8 cellular contexts compared by ENCODE assay signal in the genomic region with DNA sequence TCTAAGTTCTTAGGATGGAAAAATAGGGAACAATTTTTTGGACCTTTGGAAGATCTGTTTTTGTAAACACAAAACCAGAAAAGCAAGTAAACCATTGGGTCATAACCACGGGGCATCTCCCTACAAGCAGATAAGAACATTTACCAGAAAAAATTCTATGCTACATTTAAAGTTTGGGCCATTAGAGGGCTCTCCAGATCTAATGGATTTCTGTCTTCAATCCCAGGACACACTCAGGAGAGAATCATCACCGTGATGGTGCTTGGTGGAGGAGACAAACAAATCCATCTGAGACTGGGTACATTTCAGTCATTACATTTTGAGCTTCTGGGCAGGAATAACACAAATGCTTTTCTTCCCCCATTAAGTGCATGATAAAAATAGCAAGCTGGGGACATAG.
DNase-seq lines count a peak whose midpoint lies in the region; ATAC-seq and TF ChIP-seq lines count a peak whose summit lies in the region.

No MANE protein-coding gene starts in this region.

- CTCF ChIA-PET in HCT116 (lab: Charles Lee) = no interaction called here
- CTCF ChIA-PET in activated CD4-positive, alpha-beta memory T cell treated with anti-CD3 and anti-CD28 coated beads, Interleukin-2, amount 10 ng/mL, durations not matched to agents 7 days and 5 days (lab: Charles Lee) = interaction anchor here (1.0 kb wide), 1 partner anchor 208 kb away, joined by 3 read pairs; no protein-coding TSS in a partner anchor

- peaks cover 6% of the 10 kb centered on the region for H3K27me3 Mint-ChIP-seq in activated CD4-positive, alpha-beta memory T cell treated with anti-CD3 and anti-CD28 coated beads, Interleukin-2, amount 10 ng/mL, durations not matched to agents 7 days and 5 days

- H3K79me2 ChIP-seq in HCT116 (ENCODE audit: insufficient read depth, low read length) = no peaks in the 10 kb centered on the region

- peak; percentile 45 for TF ChIP-seq RAD21 in HCT116 (IDR thresholded peaks at IDR 0.05; ENCODE audit: low read depth)

- no TSS peak for BruUV-seq in HCT116 (replicated peaks; lab: Mats Ljungman, UMichigan)

- no peak overlapping the region for H3K4me3 Mint-ChIP-seq in activated CD4-positive, alpha-beta memory T cell treated with anti-CD3 and anti-CD28 coated beads, Interleukin-2, amount 10 ng/mL, durations not matched to agents 7 days and 5 days

- H3K27me3 ChIP-seq in HCT116 (ENCODE audit: insufficient read depth, low read length) = peaks cover 49% of the 10 kb centered on the region; the same call in 1 of the 2 replicates
- H3K27me3 ChIP-seq in right cardiac atrium (ENCODE audit: control insufficient read depth, insufficient read depth) = no peaks in the 10 kb centered on the region
- H3K27me3 ChIP-seq in psoas muscle (ENCODE audit: insufficient read depth in 3 of 3, low read length in 2 of 3) = no peaks in the 10 kb centered on the region

- no peaks in the 10 kb centered on the region for H3K9me2 ChIP-seq in HCT116 (ENCODE audit: insufficient read depth)

- no peak overlapping the region for H3K9ac ChIP-seq in HCT116 (ENCODE audit: low read length)

- H4K20me1 ChIP-seq in HCT116 (ENCODE audit: insufficient read depth) = no peaks in the 10 kb centered on the region

- in situ Hi-C loops in SK-MEL-5 (cut with HindIII; ENCODE audit: low pct_unique_long_range_greater_than_20kb, low sequenced_read_pairs) = no loop called here

- no peak for TF ChIP-seq POLR2A in HCT116 (IDR thresholded peaks at IDR 0.05; ENCODE audit: borderline replicate concordance, extremely low read depth, insufficient read depth, insufficient read length)

- H3K4me1 ChIP-seq in HCT116 (ENCODE audit: control insufficient read depth in 1 of 2, insufficient read depth in 2 of 2, low read length in 2 of 2) (no peaks in the 10 kb centered on the region), right cardiac atrium (ENCODE audit: control insufficient read depth, insufficient read depth, low read length) (no peaks in the 10 kb centered on the region), psoas muscle (no peaks in the 10 kb centered on the region)

- no peaks in the 10 kb centered on the region for H3K4me1 Mint-ChIP-seq in activated CD4-positive, alpha-beta memory T cell treated with anti-CD3 and anti-CD28 coated beads, Interleukin-2, amount 10 ng/mL, durations not matched to agents 7 days and 5 days

- no peak overlapping the region for H3K27ac ChIP-seq in HCT116 (ENCODE audit: low read depth, low read length)
- H3K27ac ChIP-seq in right cardiac atrium (ENCODE audit: low read length) = no peak overlapping the region
- H3K27ac ChIP-seq in psoas muscle = no peak overlapping the region

- no peak overlapping the region for H3K4me2 ChIP-seq in HCT116 (ENCODE audit: low read length)

- RAD21 ChIA-PET in HCT116 (lab: Charles Lee; ENCODE audit: low non-redundant PET in 1 of 2, low total read pairs in 2 of 2, uncharacterized antibody in 2 of 2, unreplicated experiment in 2 of 2) = no interaction called here

- H3K27ac Mint-ChIP-seq in activated CD4-positive, alpha-beta memory T cell treated with anti-CD3 and anti-CD28 coated beads, Interleukin-2, amount 10 ng/mL, durations not matched to agents 7 days and 5 days = no peak overlapping the region

- ATAC-seq in HCT116 = peak; percentile 71
- ATAC-seq in right cardiac atrium = peak; percentile 51 to 66
- no peak for ATAC-seq in HG02970 (IDR thresholded peaks at IDR 0.05; ENCODE audit: low FRiP score, unreplicated experiment)
- no peak for ATAC-seq in psoas muscle

- POLR2A ChIA-PET in HCT116 (lab: Charles Lee) = no interaction called here
- POLR2A ChIA-PET in activated CD4-positive, alpha-beta memory T cell treated with anti-CD3 and anti-CD28 coated beads, Interleukin-2, amount 10 ng/mL, durations not matched to agents 7 days and 5 days (lab: Charles Lee) = no interaction called here

- no peaks in the 10 kb centered on the region for H3K36me3 Mint-ChIP-seq in activated CD4-positive, alpha-beta memory T cell treated with anti-CD3 and anti-CD28 coated beads, Interleukin-2, amount 10 ng/mL, durations not matched to agents 7 days and 5 days (ENCODE audit: low read depth)

- TF ChIP-seq CTCF in HCT116 (IDR thresholded peaks at IDR 0.05 in 2 of 3, conservative IDR thresholded peaks at IDR 0.05 in 1 of 3; ENCODE audit: borderline replicate concordance in 1 of 3, insufficient read depth in 1 of 3, low read depth in 2 of 3, low read length in 2 of 3) (peak; percentile 8 to 26 (median 25); a peak in 3 of 6 replicates), psoas muscle (IDR thresholded peaks at IDR 0.05) (no peak)

- H3K9me3 ChIP-seq in HCT116 (ENCODE audit: control insufficient read depth in 1 of 2, insufficient read depth in 1 of 2, low read depth in 1 of 2, low read length in 2 of 2) (no peaks in the 10 kb centered on the region), right cardiac atrium (ENCODE audit: control insufficient read depth, low read length) (no peaks in the 10 kb centered on the region), psoas muscle (no peaks in the 10 kb centered on the region)

- H3K4me3 ChIP-seq in HCT116 (replicated peaks in 1 of 2; ENCODE audit: low read depth in 1 of 2, low read length in 2 of 2) (no peak overlapping the region), right cardiac atrium (ENCODE audit: low read length) (no peak overlapping the region), psoas muscle (no peak overlapping the region)

- H3K9me3 Mint-ChIP-seq in activated CD4-positive, alpha-beta memory T cell treated with anti-CD3 and anti-CD28 coated beads, Interleukin-2, amount 10 ng/mL, durations not matched to agents 7 days and 5 days = no peaks in the 10 kb centered on the region

- intact Hi-C loops in HCT116 (cut with micrococcal nuclease) = loop anchor here (5.0 kb wide), 1 partner anchor 210 kb away; no protein-coding TSS in a partner anchor
- intact Hi-C loops in right cardiac atrium (cut with DNase I) = no loop called here
- intact Hi-C loops in psoas muscle (cut with DNase I) = no loop called here

- WGBS in right cardiac atrium = 3% methylated on average over 2 of the region's 2 CpGs
- WGBS in psoas muscle, 3 donors = 12 to 21% (median 15%) methylated on average over 2 of the region's 2 CpGs

- no peaks in the 10 kb centered on the region for H3K36me3 ChIP-seq in HCT116 (ENCODE audit: control insufficient read depth in 1 of 2, insufficient read depth in 2 of 2, low read length in 2 of 2)
- H3K36me3 ChIP-seq in psoas muscle (ENCODE audit: insufficient read depth in 1 of 2, low read depth in 1 of 2) = no peaks in the 10 kb centered on the region

- peak; percentile 70 for DNase-seq in AG08395 (ENCODE audit: low spot score)
- DNase-seq in HCT116 (ENCODE audit: low read depth, low spot score) = peak; percentile 10
- DNase-seq in SK-MEL-5 (ENCODE audit: low read depth, low spot score) = peak; percentile 76
- DNase-seq in right cardiac atrium = no peak
- no peak for DNase-seq in MV-4-11 (lab: John Stamatoyannopoulos, UW)
- no peak for DNase-seq in activated CD4-positive, alpha-beta memory T cell treated with anti-CD3 and anti-CD28 coated beads, Interleukin-2, amount 10 ng/mL, durations not matched to agents 7 days and 5 days
- no peak for DNase-seq in psoas muscle

- H2AFZ ChIP-seq in HCT116 (ENCODE audit: low read depth, low read length, poor library complexity, severe bottlenecking) = no peak overlapping the region

TF ChIP-seq in HCT116, 20 proteins besides CTCF, POLR2A, EP300 and RAD21 (continues in another document):
- TF ChIP-seq TCF7L2 (IDR thresholded peaks at IDR 0.05; ENCODE audit: borderline replicate concordance, extremely low read depth, insufficient read depth, insufficient read length) = no peak
- TF ChIP-seq EZH2phosphoT487 (IDR thresholded peaks at IDR 0.05; ENCODE audit: borderline replicate concordance) = no peak
- TF ChIP-seq, protein P1, sequence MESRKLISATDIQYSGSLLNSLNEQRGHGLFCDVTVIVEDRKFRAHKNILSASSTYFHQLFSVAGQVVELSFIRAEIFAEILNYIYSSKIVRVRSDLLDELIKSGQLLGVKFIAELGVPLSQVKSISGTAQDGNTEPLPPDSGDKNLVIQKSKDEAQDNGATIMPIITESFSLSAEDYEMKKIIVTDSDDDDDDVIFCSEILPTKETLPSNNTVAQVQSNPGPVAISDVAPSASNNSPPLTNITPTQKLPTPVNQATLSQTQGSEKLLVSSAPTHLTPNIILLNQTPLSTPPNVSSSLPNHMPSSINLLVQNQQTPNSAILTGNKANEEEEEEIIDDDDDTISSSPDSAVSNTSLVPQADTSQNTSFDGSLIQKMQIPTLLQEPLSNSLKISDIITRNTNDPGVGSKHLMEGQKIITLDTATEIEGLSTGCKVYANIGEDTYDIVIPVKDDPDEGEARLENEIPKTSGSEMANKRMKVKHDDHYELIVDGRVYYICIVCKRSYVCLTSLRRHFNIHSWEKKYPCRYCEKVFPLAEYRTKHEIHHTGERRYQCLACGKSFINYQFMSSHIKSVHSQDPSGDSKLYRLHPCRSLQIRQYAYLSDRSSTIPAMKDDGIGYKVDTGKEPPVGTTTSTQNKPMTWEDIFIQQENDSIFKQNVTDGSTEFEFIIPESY (IDR thresholded peaks at IDR 0.05; ENCODE audit: extremely low read depth, insufficient replicate concordance, low read length) = no peak
- TF ChIP-seq EZH2 (IDR thresholded peaks at IDR 0.05) = no peak
- TF ChIP-seq, protein P2, sequence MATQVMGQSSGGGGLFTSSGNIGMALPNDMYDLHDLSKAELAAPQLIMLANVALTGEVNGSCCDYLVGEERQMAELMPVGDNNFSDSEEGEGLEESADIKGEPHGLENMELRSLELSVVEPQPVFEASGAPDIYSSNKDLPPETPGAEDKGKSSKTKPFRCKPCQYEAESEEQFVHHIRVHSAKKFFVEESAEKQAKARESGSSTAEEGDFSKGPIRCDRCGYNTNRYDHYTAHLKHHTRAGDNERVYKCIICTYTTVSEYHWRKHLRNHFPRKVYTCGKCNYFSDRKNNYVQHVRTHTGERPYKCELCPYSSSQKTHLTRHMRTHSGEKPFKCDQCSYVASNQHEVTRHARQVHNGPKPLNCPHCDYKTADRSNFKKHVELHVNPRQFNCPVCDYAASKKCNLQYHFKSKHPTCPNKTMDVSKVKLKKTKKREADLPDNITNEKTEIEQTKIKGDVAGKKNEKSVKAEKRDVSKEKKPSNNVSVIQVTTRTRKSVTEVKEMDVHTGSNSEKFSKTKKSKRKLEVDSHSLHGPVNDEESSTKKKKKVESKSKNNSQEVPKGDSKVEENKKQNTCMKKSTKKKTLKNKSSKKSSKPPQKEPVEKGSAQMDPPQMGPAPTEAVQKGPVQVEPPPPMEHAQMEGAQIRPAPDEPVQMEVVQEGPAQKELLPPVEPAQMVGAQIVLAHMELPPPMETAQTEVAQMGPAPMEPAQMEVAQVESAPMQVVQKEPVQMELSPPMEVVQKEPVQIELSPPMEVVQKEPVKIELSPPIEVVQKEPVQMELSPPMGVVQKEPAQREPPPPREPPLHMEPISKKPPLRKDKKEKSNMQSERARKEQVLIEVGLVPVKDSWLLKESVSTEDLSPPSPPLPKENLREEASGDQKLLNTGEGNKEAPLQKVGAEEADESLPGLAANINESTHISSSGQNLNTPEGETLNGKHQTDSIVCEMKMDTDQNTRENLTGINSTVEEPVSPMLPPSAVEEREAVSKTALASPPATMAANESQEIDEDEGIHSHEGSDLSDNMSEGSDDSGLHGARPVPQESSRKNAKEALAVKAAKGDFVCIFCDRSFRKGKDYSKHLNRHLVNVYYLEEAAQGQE (IDR thresholded peaks at IDR 0.05; ENCODE audit: low read depth) = no peak
- no peak for TF ChIP-seq CBX3 (IDR thresholded peaks at IDR 0.05; ENCODE audit: low read depth)

Comparison
In these comparisons a context has a peak if more than half of its experiments do, and no peak if none do; other contexts are left out.
1. DNase-seq: peak in AG08395 (single experiment), HCT116 (single experiment) and SK-MEL-5 (single experiment); none in right cardiac atrium (0 of 3), MV-4-11 (single experiment), activated CD4-positive, alpha-beta memory T cell treated with anti-CD3 and anti-CD28 coated beads, Interleukin-2, amount 10 ng/mL, durations not matched to agents 7 days and 5 days (single experiment) and psoas muscle (0 of 2).
2. ATAC-seq: peak in HCT116 (single experiment) and right cardiac atrium (2 of 2); none in HG02970 (single experiment) and psoas muscle (0 of 4).